1 cellular context compared by ENCODE assay signal in the genomic region with DNA sequence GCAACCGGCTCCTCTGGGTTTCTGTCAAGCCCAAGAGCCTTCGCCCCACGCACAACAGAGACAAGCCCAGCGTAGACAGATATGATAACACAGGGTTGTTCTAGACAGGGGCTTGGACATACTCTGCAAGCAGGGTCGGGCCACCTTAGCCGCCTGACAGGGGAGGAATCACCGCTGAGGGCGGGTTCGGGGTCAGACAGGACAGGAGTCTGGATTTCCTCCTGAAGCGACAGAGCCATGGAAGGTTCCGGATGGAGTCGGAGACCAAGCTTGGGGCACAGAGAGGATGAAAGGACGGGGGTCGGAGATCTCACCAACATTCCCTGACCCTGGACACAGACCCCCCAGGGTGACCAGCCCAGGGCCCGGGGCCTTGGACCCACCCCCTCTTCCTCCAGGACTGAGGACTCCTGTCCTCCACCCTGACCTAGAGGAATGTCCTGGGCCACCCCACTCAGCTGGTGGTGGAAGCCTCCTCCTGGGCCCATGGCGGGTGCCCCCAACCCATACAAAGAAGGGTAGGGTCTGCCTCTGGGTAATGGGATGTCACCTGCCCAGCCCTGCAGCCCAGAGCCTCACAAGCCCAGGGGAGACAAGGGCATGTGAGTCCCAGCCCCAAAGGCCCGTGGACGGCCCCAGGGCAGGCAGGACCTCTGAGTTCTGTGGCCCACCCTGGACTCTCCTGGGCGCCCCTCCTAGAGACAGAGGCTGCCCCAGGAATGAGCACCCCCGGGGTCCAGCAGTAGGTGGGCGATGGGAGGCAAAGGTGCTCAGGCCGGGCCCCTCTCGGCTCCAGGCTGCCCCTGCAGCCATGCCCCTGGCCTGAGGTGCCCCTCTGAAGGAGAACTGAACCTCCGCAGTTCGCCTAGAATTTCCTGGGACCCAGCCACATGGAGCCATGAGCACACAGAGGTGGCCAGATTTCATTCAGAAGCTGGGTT.
TF ChIP-seq lines count a peak whose summit lies in the region.

No MANE protein-coding gene starts in this region.

TF ChIP-seq in A549, 52 proteins besides CTCF, POLR2A, EP300 and RAD21 (continued from another document):
- TF ChIP-seq, protein P1, sequence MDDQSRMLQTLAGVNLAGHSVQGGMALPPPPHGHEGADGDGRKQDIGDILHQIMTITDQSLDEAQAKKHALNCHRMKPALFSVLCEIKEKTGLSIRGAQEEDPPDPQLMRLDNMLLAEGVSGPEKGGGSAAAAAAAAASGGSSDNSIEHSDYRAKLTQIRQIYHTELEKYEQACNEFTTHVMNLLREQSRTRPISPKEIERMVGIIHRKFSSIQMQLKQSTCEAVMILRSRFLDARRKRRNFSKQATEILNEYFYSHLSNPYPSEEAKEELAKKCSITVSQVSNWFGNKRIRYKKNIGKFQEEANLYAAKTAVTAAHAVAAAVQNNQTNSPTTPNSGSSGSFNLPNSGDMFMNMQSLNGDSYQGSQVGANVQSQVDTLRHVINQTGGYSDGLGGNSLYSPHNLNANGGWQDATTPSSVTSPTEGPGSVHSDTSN (IDR thresholded peaks at IDR 0.05), result no peak
